In the genomic region with DNA sequence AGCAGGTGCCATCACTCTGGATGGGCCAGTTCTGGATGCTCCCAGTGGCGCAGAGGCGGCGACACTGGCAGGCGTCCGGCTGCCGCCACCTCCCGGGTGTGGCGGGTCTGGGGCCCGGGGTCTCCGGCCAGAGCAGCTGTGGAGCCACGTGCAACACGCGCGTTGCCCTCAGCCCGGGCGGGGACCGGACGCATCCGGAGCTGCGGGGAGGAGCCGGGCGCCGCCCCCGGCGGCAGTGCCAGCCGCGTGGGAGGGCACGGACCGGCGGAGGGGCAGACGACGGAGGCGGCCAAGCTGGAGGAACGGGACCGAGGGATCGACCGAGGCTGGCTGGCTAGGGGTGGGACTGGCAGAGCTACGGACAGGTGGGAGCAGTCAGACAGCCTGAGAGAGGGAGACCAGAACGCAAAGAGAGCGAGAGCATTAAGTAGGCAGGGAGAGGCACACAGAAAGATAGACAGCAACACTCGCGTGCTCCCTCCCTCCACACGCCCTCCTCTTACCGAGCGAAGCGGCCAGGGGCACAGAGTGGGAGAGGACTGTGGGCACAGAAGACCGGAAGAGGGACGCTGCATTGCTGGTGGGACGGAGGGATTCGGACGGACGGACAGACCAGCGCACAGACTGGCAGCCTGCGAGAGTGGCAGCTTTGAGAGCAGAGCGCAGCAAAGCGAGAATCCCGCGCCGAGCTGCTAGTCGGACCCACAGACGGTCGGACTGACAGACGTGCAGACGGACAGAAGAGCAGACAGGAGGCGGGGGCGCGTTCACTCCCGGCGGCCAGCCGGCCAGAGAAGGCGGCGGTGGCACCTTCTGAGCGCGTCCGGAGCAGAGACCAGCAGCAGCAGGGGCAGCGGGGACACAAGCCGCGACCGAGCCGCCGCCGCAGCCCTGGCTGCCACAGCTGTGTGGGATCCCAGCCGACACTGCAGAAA, we compare ENCODE assay signal across 8 cellular contexts. TPM values are rescaled to one million over a fixed set of nuclear protein-coding genes. Genes with fewer than 3 reads are reported as not detected.
DNase-seq lines count a peak whose midpoint lies in the region; ATAC-seq and TF ChIP-seq lines count a peak whose summit lies in the region.

A gene (plus strand): TSS at position 275 of the 935 bp plus-strand sequence. CDS start 42,227 bp downstream, outside the sequence.

- DNase-seq in fibroblast of lung (ENCODE audit: low read depth in 2 of 2) (peak in 1 of 2 donors; percentile 2), naive B cell (peak; percentile 55), NCI-H1930 (lab: John Stamatoyannopoulos, UW) (no peak), left colon (no peak)

- peak within 1 kb of the TSS; percentile 59 for H2AFZ ChIP-seq in fibroblast of lung (ENCODE audit: low read length)

- peak within 1 kb of the TSS; percentile 86 to 100 (median 93) for H3K4me3 Mint-ChIP-seq in naive B cell

- H4K20me1 ChIP-seq in BLaER1 (peaks cover 8% of the 10 kb centered on the region; the same call in 1 of the 2 replicates), fibroblast of lung (ENCODE audit: control insufficient read depth, extremely low read depth, insufficient read depth, low read length) (no peaks in the 10 kb centered on the region)

- H3K4me2 ChIP-seq in BLaER1 (peak within 1 kb of the TSS; percentile 73), fibroblast of lung (ENCODE audit: extremely low read depth, insufficient read depth, low read length) (peak within 1 kb of the TSS; percentile 68)

- H3K4me3 ChIP-seq in BLaER1: peak within 1 kb of the TSS; percentile 80
- H3K4me3 ChIP-seq in fibroblast of lung (replicated peaks in 1 of 4; ENCODE audit: control extremely low read depth in 1 of 4, insufficient read depth in 1 of 4, low read depth in 3 of 4, low read length in 4 of 4): peak within 1 kb of the TSS in 2 of 4 experiments; percentile 25 to 48

- no peaks in the 10 kb centered on the region for H3K36me3 Mint-ChIP-seq in naive B cell

- H3K9me3 ChIP-seq in BLaER1: no peaks in the 10 kb centered on the region
- H3K9me3 ChIP-seq in fibroblast of lung (ENCODE audit: control insufficient read depth, insufficient read depth, low read depth, low read length): no peaks in the 10 kb centered on the region

- H3K27ac ChIP-seq in BLaER1: peak within 1 kb of the TSS; percentile 90
- H3K27ac ChIP-seq in fibroblast of lung (ENCODE audit: insufficient read depth, low read length): no peak within 1 kb of the TSS

- peak within 1 kb of the TSS in 2 of 6 donors; percentile 28 to 79 for H3K27ac Mint-ChIP-seq in naive B cell

- H3K9ac ChIP-seq in BLaER1 (peak within 1 kb of the TSS; percentile 94), fibroblast of lung (ENCODE audit: insufficient read depth, low read length) (no peak within 1 kb of the TSS)

- ATAC-seq in GM18909 (IDR thresholded peaks at IDR 0.05; ENCODE audit: poor library complexity, unreplicated experiment): peak; percentile 48
- ATAC-seq in SK-N-SH treated with all-trans-retinoic acid at 6 μM for 48 hours: peak; percentile 83
- peak; percentile 77 to 83 for ATAC-seq in naive B cell (ENCODE audit: low read depth in 2 of 2)
- ATAC-seq in HG02610 (IDR thresholded peaks at IDR 0.05; ENCODE audit: unreplicated experiment): no peak
- no peak for ATAC-seq in left colon

- H3K27me3 ChIP-seq in BLaER1 (peaks cover 60% of the 10 kb centered on the region), fibroblast of lung (ENCODE audit: control insufficient read depth, insufficient read depth, low read length) (peaks cover 5% of the 10 kb centered on the region)

- peaks cover 29 to 35% (median 34%) of the 10 kb centered on the region in 3 donors for H3K27me3 Mint-ChIP-seq in naive B cell

- H3K36me3 ChIP-seq in BLaER1 (no peaks in the 10 kb centered on the region), fibroblast of lung (ENCODE audit: control insufficient read depth, insufficient read depth, low read length) (no peaks in the 10 kb centered on the region)

- H3K9me3 Mint-ChIP-seq in naive B cell: peaks cover 0 to 6% (median 0%) of the 10 kb centered on the region in 7 donors

- H3K79me2 ChIP-seq in fibroblast of lung (ENCODE audit: control insufficient read depth, insufficient read depth, low read length): no peaks in the 10 kb centered on the region

- TF ChIP-seq CTCF in fibroblast of lung (conservative IDR thresholded peaks at IDR 0.05 in 1 of 2, IDR thresholded peaks at IDR 0.05 in 1 of 2; ENCODE audit: low read depth in 1 of 2, low read length in 2 of 2): no peak

- H3K4me1 ChIP-seq in BLaER1: peaks cover 41% of the 10 kb centered on the region
- H3K4me1 ChIP-seq in fibroblast of lung (ENCODE audit: control insufficient read depth, extremely low read depth, insufficient read depth, low read length): no peaks in the 10 kb centered on the region

- intact Hi-C loops in left colon (cut with DNase I, micrococcal nuclease): no loop called here

- H3K4me1 Mint-ChIP-seq in naive B cell: peaks cover 17 to 33% (median 29%) of the 10 kb centered on the region in 3 donors

TF ChIP-seq in SK-N-SH treated with all-trans-retinoic acid at 6 μM for 48 hours, 23 proteins besides CTCF, POLR2A, EP300 and RAD21:
- TF ChIP-seq PPARA (CRISPR knock-in tag; IDR thresholded peaks at IDR 0.05; ENCODE audit: borderline replicate concordance) (no peak), TCF4 (CRISPR knock-in tag; IDR thresholded peaks at IDR 0.05; ENCODE audit: borderline replicate concordance) (no peak), RARB (CRISPR knock-in tag; IDR thresholded peaks at IDR 0.05) (no peak), ZNF70 (CRISPR knock-in tag; IDR thresholded peaks at IDR 0.05) (0 out of 2 replicates have a peak, but pooled peaks have one; percentile 9), ZFP30 (CRISPR knock-in tag; IDR thresholded peaks at IDR 0.05) (no peak), GLIS3 (CRISPR knock-in tag; IDR thresholded peaks at IDR 0.05) (no peak), SNAI2 (CRISPR knock-in tag; IDR thresholded peaks at IDR 0.05) (no peak), ZNF565 (CRISPR knock-in tag; conservative IDR thresholded peaks at IDR 0.05; ENCODE audit: low read depth) (no peak), OSR1 (CRISPR knock-in tag; IDR thresholded peaks at IDR 0.05) (no peak), BACH2 (CRISPR knock-in tag; IDR thresholded peaks at IDR 0.05; ENCODE audit: borderline replicate concordance) (no peak)
- TF ChIP-seq, protein P1, sequence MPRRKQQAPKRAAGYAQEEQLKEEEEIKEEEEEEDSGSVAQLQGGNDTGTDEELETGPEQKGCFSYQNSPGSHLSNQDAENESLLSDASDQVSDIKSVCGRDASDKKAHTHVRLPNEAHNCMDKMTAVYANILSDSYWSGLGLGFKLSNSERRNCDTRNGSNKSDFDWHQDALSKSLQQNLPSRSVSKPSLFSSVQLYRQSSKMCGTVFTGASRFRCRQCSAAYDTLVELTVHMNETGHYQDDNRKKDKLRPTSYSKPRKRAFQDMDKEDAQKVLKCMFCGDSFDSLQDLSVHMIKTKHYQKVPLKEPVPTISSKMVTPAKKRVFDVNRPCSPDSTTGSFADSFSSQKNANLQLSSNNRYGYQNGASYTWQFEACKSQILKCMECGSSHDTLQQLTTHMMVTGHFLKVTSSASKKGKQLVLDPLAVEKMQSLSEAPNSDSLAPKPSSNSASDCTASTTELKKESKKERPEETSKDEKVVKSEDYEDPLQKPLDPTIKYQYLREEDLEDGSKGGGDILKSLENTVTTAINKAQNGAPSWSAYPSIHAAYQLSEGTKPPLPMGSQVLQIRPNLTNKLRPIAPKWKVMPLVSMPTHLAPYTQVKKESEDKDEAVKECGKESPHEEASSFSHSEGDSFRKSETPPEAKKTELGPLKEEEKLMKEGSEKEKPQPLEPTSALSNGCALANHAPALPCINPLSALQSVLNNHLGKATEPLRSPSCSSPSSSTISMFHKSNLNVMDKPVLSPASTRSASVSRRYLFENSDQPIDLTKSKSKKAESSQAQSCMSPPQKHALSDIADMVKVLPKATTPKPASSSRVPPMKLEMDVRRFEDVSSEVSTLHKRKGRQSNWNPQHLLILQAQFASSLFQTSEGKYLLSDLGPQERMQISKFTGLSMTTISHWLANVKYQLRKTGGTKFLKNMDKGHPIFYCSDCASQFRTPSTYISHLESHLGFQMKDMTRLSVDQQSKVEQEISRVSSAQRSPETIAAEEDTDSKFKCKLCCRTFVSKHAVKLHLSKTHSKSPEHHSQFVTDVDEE (CRISPR knock-in tag; IDR thresholded peaks at IDR 0.05): peak; percentile 60
- TF ChIP-seq, protein P2, sequence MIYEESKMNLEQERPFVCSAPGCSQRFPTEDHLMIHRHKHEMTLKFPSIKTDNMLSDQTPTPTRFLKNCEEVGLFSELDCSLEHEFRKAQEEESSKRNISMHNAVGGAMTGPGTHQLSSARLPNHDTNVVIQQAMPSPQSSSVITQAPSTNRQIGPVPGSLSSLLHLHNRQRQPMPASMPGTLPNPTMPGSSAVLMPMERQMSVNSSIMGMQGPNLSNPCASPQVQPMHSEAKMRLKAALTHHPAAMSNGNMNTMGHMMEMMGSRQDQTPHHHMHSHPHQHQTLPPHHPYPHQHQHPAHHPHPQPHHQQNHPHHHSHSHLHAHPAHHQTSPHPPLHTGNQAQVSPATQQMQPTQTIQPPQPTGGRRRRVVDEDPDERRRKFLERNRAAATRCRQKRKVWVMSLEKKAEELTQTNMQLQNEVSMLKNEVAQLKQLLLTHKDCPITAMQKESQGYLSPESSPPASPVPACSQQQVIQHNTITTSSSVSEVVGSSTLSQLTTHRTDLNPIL (CRISPR knock-in tag; IDR thresholded peaks at IDR 0.05; ENCODE audit: low read depth): no peak
- TF ChIP-seq, protein P3, sequence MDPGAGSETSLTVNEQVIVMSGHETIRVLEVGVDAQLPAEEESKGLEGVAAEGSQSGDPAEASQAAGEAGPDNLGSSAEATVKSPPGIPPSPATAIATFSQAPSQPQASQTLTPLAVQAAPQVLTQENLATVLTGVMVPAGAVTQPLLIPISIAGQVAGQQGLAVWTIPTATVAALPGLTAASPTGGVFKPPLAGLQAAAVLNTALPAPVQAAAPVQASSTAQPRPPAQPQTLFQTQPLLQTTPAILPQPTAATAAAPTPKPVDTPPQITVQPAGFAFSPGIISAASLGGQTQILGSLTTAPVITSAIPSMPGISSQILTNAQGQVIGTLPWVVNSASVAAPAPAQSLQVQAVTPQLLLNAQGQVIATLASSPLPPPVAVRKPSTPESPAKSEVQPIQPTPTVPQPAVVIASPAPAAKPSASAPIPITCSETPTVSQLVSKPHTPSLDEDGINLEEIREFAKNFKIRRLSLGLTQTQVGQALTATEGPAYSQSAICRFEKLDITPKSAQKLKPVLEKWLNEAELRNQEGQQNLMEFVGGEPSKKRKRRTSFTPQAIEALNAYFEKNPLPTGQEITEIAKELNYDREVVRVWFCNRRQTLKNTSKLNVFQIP (CRISPR knock-in tag; IDR thresholded peaks at IDR 0.05; ENCODE audit: borderline replicate concordance, low read depth): no peak

RNA-seq across cellular contexts. Expression of the gene that starts here (rescaled TPM):
- not detected in 2 replicates for total RNA-seq in fibroblast of lung
- polyA plus RNA-seq in fibroblast of lung: not detected in 2 replicates
- polyA plus RNA-seq in fibroblast of lung (2012): not detected in 2 replicates
- not detected in 2 replicates for polyA minus RNA-seq in fibroblast of lung (ENCODE audit: low replicate concordance)
- 1 to 10 TPM in 1 of 6 donors, under 1 TPM in 1, not detected in 4; 0.82 to 1.4 TPM for polyA plus RNA-seq in naive B cell (ENCODE audit: low read depth in 6 of 6)
- under 1 TPM in 1 of 2 donors, not detected in 1; 0.14 TPM for total RNA-seq in left colon

Comparison
In these comparisons a context has a peak if more than half of its experiments do, and no peak if none do; other contexts are left out.
1. ATAC-seq: peak in GM18909 (single experiment), SK-N-SH treated with all-trans-retinoic acid at 6 μM for 48 hours (single experiment) and naive B cell (2 of 2); none in HG02610 (single experiment) and left colon (single experiment).